1 cellular context compared by ENCODE assay signal in genomic region chr9:98811051-98811650, GRCh38.
TF ChIP-seq lines count a peak whose summit lies in the region.

No MANE protein-coding gene starts in this region.

TF ChIP-seq in K562, 482 proteins besides CTCF, POLR2A, EP300 and RAD21 (continued from another document):
- TF ChIP-seq, protein P1, sequence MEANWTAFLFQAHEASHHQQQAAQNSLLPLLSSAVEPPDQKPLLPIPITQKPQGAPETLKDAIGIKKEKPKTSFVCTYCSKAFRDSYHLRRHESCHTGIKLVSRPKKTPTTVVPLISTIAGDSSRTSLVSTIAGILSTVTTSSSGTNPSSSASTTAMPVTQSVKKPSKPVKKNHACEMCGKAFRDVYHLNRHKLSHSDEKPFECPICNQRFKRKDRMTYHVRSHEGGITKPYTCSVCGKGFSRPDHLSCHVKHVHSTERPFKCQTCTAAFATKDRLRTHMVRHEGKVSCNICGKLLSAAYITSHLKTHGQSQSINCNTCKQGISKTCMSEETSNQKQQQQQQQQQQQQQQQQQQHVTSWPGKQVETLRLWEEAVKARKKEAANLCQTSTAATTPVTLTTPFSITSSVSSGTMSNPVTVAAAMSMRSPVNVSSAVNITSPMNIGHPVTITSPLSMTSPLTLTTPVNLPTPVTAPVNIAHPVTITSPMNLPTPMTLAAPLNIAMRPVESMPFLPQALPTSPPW (CRISPR knock-in tag; IDR thresholded peaks at IDR 0.05): no peak
TF ChIP-seq in K562: peak in this region for 10.
